Comparison of ENCODE assay signal across 28 cellular contexts in the genomic region with DNA sequence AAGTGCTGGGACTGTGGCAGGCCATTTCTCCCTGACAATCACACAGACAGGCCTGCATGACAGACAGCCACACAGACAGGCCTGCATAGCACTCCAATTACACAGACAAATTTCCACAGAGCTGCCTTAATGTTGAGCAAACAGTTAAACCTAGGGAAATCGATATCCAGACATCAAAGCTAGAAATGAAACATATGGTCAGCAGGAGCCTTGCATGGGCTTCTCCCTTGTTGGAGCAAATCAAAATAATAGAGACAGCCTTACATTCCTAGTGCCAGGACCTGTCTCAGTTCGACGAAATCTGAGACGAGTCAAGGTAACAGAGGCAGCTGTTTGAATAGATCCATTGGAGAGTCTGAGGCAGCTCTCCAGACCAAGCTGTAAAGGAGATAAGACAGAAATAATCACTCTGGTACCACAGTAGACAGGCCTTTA. TPM values are rescaled to one million over a fixed set of nuclear protein-coding genes. Genes with fewer than 3 reads are reported as not detected.
DNase-seq lines count a peak whose midpoint lies in the region; ATAC-seq and TF ChIP-seq lines count a peak whose summit lies in the region.
"Had no signal": no experiment of that assay in that cellular context is flagged by ENCODE, and none has a peak within 500 bp of the region (broad histone marks: within the 10 kb centered on the region; RNA-seq: fewer than 3 reads in every experiment).

No MANE protein-coding gene starts in this region.

- H3K36me3 ChIP-seq in gastrocnemius medialis: no peaks in the 10 kb centered on the region
- H3K36me3 ChIP-seq: tibial nerve had no signal

- ATAC-seq in gastrocnemius medialis (peak in 1 of 2 donors; percentile 55), HG03571 (IDR thresholded peaks at IDR 0.05; ENCODE audit: unreplicated experiment) (no peak)
- ATAC-seq: A549; activated CD4-positive, CD25-positive, alpha-beta regulatory T cell treated with anti-CD3 and anti-CD28 coated beads, Interleukin-2, amount 50 U/mL, for 24 hours; activated naive CD4-positive, alpha-beta T cell treated with anti-CD3 and anti-CD28 coated beads, Interleukin-2, amount 50 U/mL, for 72 hours; CD8-positive, alpha-beta T cell; effector memory CD8-positive, alpha-beta T cell had no signal

- peaks cover 31 to 39% of the 10 kb centered on the region in 2 donors for H3K4me1 ChIP-seq in gastrocnemius medialis
- H3K4me1 ChIP-seq: A549, tibial nerve had no signal

- DNase-seq in NCI-H82 (lab: John Stamatoyannopoulos, UW): peak; percentile 33
- DNase-seq in NCI-H82 treated with DMSO at 0.1 percent for 48 hours (lab: John Stamatoyannopoulos, UW; ENCODE audit: unreplicated experiment): no peak
- peak; percentile 47 to 89 for DNase-seq in NCI-H524 (lab: John Stamatoyannopoulos, UW)
- DNase-seq in left kidney (ENCODE audit: low read depth, low spot score): peak; percentile 74
- DNase-seq in gastrocnemius medialis: peak in 1 of 2 donors; percentile 22
- DNase-seq in GM20000 (ENCODE audit: low spot score): no peak
- DNase-seq in RKO (ENCODE audit: low spot score): no peak
- DNase-seq: activated CD4-positive, alpha-beta memory T cell treated with anti-CD3 and anti-CD28 coated beads for 36 hours; activated CD8-positive, alpha-beta memory T cell treated with anti-CD3 and anti-CD28 coated beads, Interleukin-2, amount 50 U/mL, for 48 hours; AML-193; CD8-positive, alpha-beta T cell; cortex of kidney; effector memory CD8-positive, alpha-beta T cell; erythroblast; head of caudate nucleus; mammary epithelial cell; MV-4-11; NCI-H2029; occipital lobe; stimulated activated CD4-positive, alpha-beta T cell treated with anti-CD3 and anti-CD28 coated beads, Interleukin-2, amount 100 ng/mL, for 24 hours; T-helper 1 cell had no signal

- in situ Hi-C loops in gastrocnemius medialis (cut with MboI; ENCODE audit: low sequenced_read_pairs in 4 of 4): no loop called here

- no peak for TF ChIP-seq CTCF in gastrocnemius medialis (IDR thresholded peaks at IDR 0.05 in 4 of 5, conservative IDR thresholded peaks at IDR 0.05 in 1 of 5)
- no peak for TF ChIP-seq CTCF in GM20000 (IDR thresholded peaks at IDR 0.05; ENCODE audit: extremely low read depth, missing control alignments)

- intact Hi-C loops in gastrocnemius medialis (cut with DNase I; ENCODE audit: low total_unique reads): loop anchor here (1.0 to 10.0 kb wide), 2 partner anchors 30 to 663 kb away; no protein-coding TSS in a partner anchor

- no peak overlapping the region for H3K4me3 ChIP-seq in gastrocnemius medialis
- H3K4me3 ChIP-seq: A549, smooth muscle cell, tibial nerve had no signal

- H3K27me3 ChIP-seq in gastrocnemius medialis: no peaks in the 10 kb centered on the region
- H3K27me3 ChIP-seq: tibial nerve had no signal

- peak overlapping the region; percentile 71 to 85 (median 82) for H3K27ac ChIP-seq in gastrocnemius medialis
- H3K27ac ChIP-seq: A549, tibial nerve had no signal

- TF ChIP-seq POLR2A in gastrocnemius medialis (IDR thresholded peaks at IDR 0.05): no peak

- no peaks in the 10 kb centered on the region for H3K9me3 ChIP-seq in gastrocnemius medialis
- H3K9me3 ChIP-seq: A549 had no signal

RNA-seq across cellular contexts. Expression of a gene that starts 42.4 kb away (rescaled TPM):
- total RNA-seq in gastrocnemius medialis: 10 to 100 TPM in 3 of 4 donors, 1 to 10 TPM in 1; 5.9 to 17.1 (median 14.0) TPM
- total RNA-seq: SK-MEL-5 had no signal

Comparison
In these comparisons a context has a peak if more than half of its experiments do, and no peak if none do; other contexts are left out.
1. DNase-seq: peak in NCI-H82 (single experiment), NCI-H524 (2 of 2) and left kidney (single experiment); none in NCI-H82 treated with DMSO at 0.1 percent for 48 hours (single experiment), GM20000 (single experiment) and RKO (single experiment).